ENCODE assay signal across 11 cellular contexts in genomic region chr12:46676396-46676795, GRCh38.
"Had no signal": no experiment of that assay in that cellular context is flagged by ENCODE, and none has a peak within 500 bp of the region (broad histone marks: within the 10 kb centered on the region; RNA-seq: fewer than 3 reads in every experiment).

No MANE protein-coding gene starts in this region.

- H3K27ac ChIP-seq: lower lobe of right lung, uterus had no signal

- H3K4me3 ChIP-seq: lower lobe of right lung, uterus had no signal

- DNase-seq: activated CD4-positive, alpha-beta memory T cell treated with anti-CD3 and anti-CD28 coated beads for 36 hours; activated CD4-positive, alpha-beta T cell treated with anti-CD3 and anti-CD28 coated beads for 36 hours; activated gamma-delta T cell; activated T-cell treated with anti-CD3 and anti-CD28 coated beads, Interleukin-2, amount 50 U/mL, for 4 hours; amniotic stem cell; effector memory CD4-positive, alpha-beta T cell; stimulated activated CD4-positive, alpha-beta T cell treated with anti-CD3 and anti-CD28 coated beads, Interleukin-1b, Interleukin-23, amount 100 ng/mL, for 48 hours; T-helper 17 cell had no signal

- H3K9me3 ChIP-seq: lower lobe of right lung, uterus had no signal

- H3K27me3 ChIP-seq: uterus had no signal

- H3K36me3 ChIP-seq: lower lobe of right lung, uterus had no signal

- H3K4me1 ChIP-seq: lower lobe of right lung, uterus had no signal

- ATAC-seq: activated CD4-positive, alpha-beta T cell treated with anti-CD3 and anti-CD28 coated beads for 36 hours; activated naive CD4-positive, alpha-beta T cell treated with anti-CD3 and anti-CD28 coated beads, Interleukin-2, amount 50 U/mL, for 72 hours; activated T-cell treated with anti-CD3 and anti-CD28 coated beads, Interleukin-2, amount 50 U/mL, for 4 hours; T-helper 17 cell had no signal
